ENCODE assay signal across 8 cellular contexts in the genomic region with DNA sequence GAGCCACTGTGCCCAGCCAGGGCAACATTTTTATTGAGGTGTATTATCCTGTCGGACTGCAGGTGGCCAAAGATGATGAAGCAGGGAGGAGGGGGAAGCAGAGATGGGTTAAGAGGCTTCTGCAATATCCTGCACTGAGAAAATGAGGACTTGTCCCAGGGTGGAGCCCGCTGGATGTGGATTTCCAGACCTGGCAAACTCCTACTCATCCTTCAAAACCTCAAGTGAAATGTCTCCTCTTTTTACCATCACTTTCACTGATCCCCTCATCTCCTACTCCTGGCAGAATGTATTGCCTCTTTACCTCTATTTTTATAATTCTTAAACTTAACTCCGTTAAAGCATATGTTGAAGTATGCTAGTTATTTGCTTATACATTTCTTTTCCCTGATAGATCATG.
"Had no signal": no experiment of that assay in that cellular context is flagged by ENCODE, and none has a peak within 500 bp of the region (broad histone marks: within the 10 kb centered on the region; RNA-seq: fewer than 3 reads in every experiment).

No MANE protein-coding gene starts in this region.

- H3K27ac ChIP-seq: GM23248 had no signal

- H3K4me3 ChIP-seq: GM23248, HAP-1, K562 had no signal

- H2AFZ ChIP-seq: GM23248 had no signal

- H3K36me3 ChIP-seq: HAP-1 had no signal

- ATAC-seq: HCT116, K562 had no signal

- DNase-seq: GM23248, GOT3, H7, IMR-90, KG1 had no signal

- H3K9ac ChIP-seq: GM23248 had no signal

- H3K4me1 ChIP-seq: HAP-1 had no signal

- H3K9me3 ChIP-seq: HAP-1 had no signal
